ENCODE assay signal across 11 cellular contexts in genomic region chr5:138469540-138470321, GRCh38. TPM values are rescaled to one million over a fixed set of nuclear protein-coding genes. Genes with fewer than 3 reads are reported as not detected.
A peak's percentile ranks its signal among the peaks of the same experiment; 100 is the strongest.
DNase-seq lines count a peak whose midpoint lies in the region; ATAC-seq and TF ChIP-seq lines count a peak whose summit lies in the region.
"Had no signal": no experiment of that assay in that cellular context is flagged by ENCODE, and none has a peak within 500 bp of the region (broad histone marks: within the 10 kb centered on the region; RNA-seq: fewer than 3 reads in every experiment).

No MANE protein-coding gene starts in this region.

- H3K27me3 Mint-ChIP-seq in H9 (ENCODE audit: low read depth), result peaks cover 26% of the 10 kb centered on the region
- H3K27me3 Mint-ChIP-seq in naive thymus-derived CD4-positive, alpha-beta T cell, result peaks cover 0 to 29% (median 0%) of the 10 kb centered on the region in 5 donors
- H3K27me3 Mint-ChIP-seq: activated B cell treated with CpG ODN at 0.5 μM for 24 hours had no signal

- H4K91ac ChIP-seq in H9 (ENCODE audit: insufficient read length, low read depth, low read length), result no peak overlapping the region

- H2BK15ac ChIP-seq in H9 (ENCODE audit: low read depth, low read length), result no peak overlapping the region

- no peak overlapping the region for H3K4ac ChIP-seq in H9 (ENCODE audit: low read depth, low read length)

- H3K36me3 ChIP-seq in brain microvascular endothelial cell (replicated peaks), result peaks cover 19% of the 10 kb centered on the region
- H3K36me3 ChIP-seq in naive thymus-derived CD4-positive, alpha-beta T cell (ENCODE audit: control insufficient read depth in 2 of 3, insufficient read depth in 3 of 3, low read length in 3 of 3), result peaks cover 0 to 7% (median 0%) of the 10 kb centered on the region in 3 experiments
- no peaks in the 10 kb centered on the region for H3K36me3 ChIP-seq in MM.1S (replicated peaks; ENCODE audit: insufficient read depth, low read length)

- no peak for ATAC-seq in naive thymus-derived CD4-positive, alpha-beta T cell
- ATAC-seq in HG03139 (IDR thresholded peaks at IDR 0.05; ENCODE audit: unreplicated experiment), result no peak

- WGBS in H9 (ENCODE audit: extremely low coverage, insufficient read length, low lambda C conversion rate), result no CpG with 5 or more reads among the region's 8 CpGs

- TF ChIP-seq CTCF in AG04449 (IDR thresholded peaks at IDR 0.05; ENCODE audit: insufficient read depth, low read length, missing control alignments) (no peak), H9 (conservative IDR thresholded peaks at IDR 0.05) (no peak), brain microvascular endothelial cell (IDR thresholded peaks at IDR 0.05; ENCODE audit: low read depth, low read length, missing control alignments) (no peak), MM.1S (IDR thresholded peaks at IDR 0.05; ENCODE audit: low read length) (no peak)

- no peak overlapping the region for H3K18ac ChIP-seq in H9 (ENCODE audit: insufficient read length, low read depth, low read length)

- no peak overlapping the region for H2BK20ac ChIP-seq in H9 (ENCODE audit: low read depth, low read length, poor library complexity, severe bottlenecking)

- H3K9me3 ChIP-seq in H9 (ENCODE audit: control insufficient read depth, low read depth, low read length) (no peaks in the 10 kb centered on the region), MM.1S (replicated peaks; ENCODE audit: insufficient read depth, low read length) (no peaks in the 10 kb centered on the region)
- H3K9me3 ChIP-seq in naive thymus-derived CD4-positive, alpha-beta T cell (ENCODE audit: control insufficient read depth in 2 of 3, low read length in 3 of 3), result no peaks in the 10 kb centered on the region
- H3K9me3 ChIP-seq: tibial artery had no signal

- no peak overlapping the region for H2BK120ac ChIP-seq in H9 (ENCODE audit: low read depth, low read length, poor library complexity, severe bottlenecking)

- peak overlapping the region in 1 of 2 experiments; percentile 22; a peak in 2 of 5 replicates for H3K4me3 Mint-ChIP-seq in H9
- H3K4me3 Mint-ChIP-seq in naive thymus-derived CD4-positive, alpha-beta T cell, result peak overlapping the region in 1 of 10 donors; percentile 25
- H3K4me3 Mint-ChIP-seq: activated B cell treated with CpG ODN at 0.5 μM for 24 hours had no signal

- H3K14ac ChIP-seq in H9 (ENCODE audit: insufficient read depth, low read length), result no peak overlapping the region

- H3K27ac Mint-ChIP-seq in H9, result peak overlapping the region in 2 of 3 experiments; percentile 4 to 14; a peak in 2 of 7 replicates
- H3K27ac Mint-ChIP-seq in naive thymus-derived CD4-positive, alpha-beta T cell, result peak overlapping the region in 5 of 9 donors; percentile 15 to 59 (median 21)
- H3K27ac Mint-ChIP-seq: activated B cell treated with CpG ODN at 0.5 μM for 24 hours had no signal

- H2BK5ac ChIP-seq in H9 (ENCODE audit: insufficient read length, low read length), result no peak overlapping the region

- CTCF ChIA-PET in AG04449 (lab: Yijun Ruan, JAX), result interaction anchor here (0.7 to 1.5 kb wide), 3 partner anchors 15 to 35 kb away, joined by 3 to 4 read pairs (median 3); no protein-coding TSS in a partner anchor
- CTCF ChIA-PET in naive thymus-derived CD4-positive, alpha-beta T cell (lab: Charles Lee), result no interaction called here

- no peak overlapping the region for H3K56ac ChIP-seq in H9 (ENCODE audit: insufficient read length, low read depth, low read length)

- no peak overlapping the region for H2AK5ac ChIP-seq in H9 (ENCODE audit: insufficient read length, low read length)

- no peaks in the 10 kb centered on the region; the same call in 1 of the 2 replicates for H3K27me3 ChIP-seq in H9 (ENCODE audit: insufficient read depth, low read length)
- H3K27me3 ChIP-seq in brain microvascular endothelial cell (replicated peaks), result no peaks in the 10 kb centered on the region
- no peaks in the 10 kb centered on the region for H3K27me3 ChIP-seq in naive thymus-derived CD4-positive, alpha-beta T cell (ENCODE audit: control insufficient read depth in 2 of 2, insufficient read depth in 2 of 2, low read length in 2 of 2)
- peaks cover 30% of the 10 kb centered on the region for H3K27me3 ChIP-seq in MM.1S (replicated peaks; ENCODE audit: insufficient read depth, low read length)
- H3K27me3 ChIP-seq: tibial artery had no signal

- H4K20me1 ChIP-seq in H9 (ENCODE audit: control insufficient read depth, insufficient read depth, insufficient read length) (no peaks in the 10 kb centered on the region), MM.1S (ENCODE audit: insufficient read depth, low read length) (no peaks in the 10 kb centered on the region)

- no peak overlapping the region for H3T11ph ChIP-seq in H9 (ENCODE audit: low read length)

- POLR2A ChIA-PET in AG04449 (lab: Yijun Ruan, JAX), result no interaction called here
- POLR2A ChIA-PET in naive thymus-derived CD4-positive, alpha-beta T cell (lab: Charles Lee), result no interaction called here

- no peak overlapping the region for H4K8ac ChIP-seq in H9 (replicated peaks; ENCODE audit: insufficient read length, low read depth, low read length)

- peaks cover 31 to 34% of the 10 kb centered on the region in 2 experiments for H3K4me1 Mint-ChIP-seq in H9
- peaks cover 17 to 26% (median 26%) of the 10 kb centered on the region in 7 donors for H3K4me1 Mint-ChIP-seq in naive thymus-derived CD4-positive, alpha-beta T cell

- H3K4me1 ChIP-seq in H9 (ENCODE audit: insufficient read depth, low read length) (0 out of 2 replicates have a peak, but pooled peaks cover 1% of the 10 kb centered on the region), MM.1S (ENCODE audit: low read length) (no peaks in the 10 kb centered on the region)
- peaks cover 10 to 22% of the 10 kb centered on the region in 2 donors for H3K4me1 ChIP-seq in naive thymus-derived CD4-positive, alpha-beta T cell (ENCODE audit: control insufficient read depth in 2 of 2, insufficient read depth in 2 of 2, low read length in 2 of 2)

- no peak overlapping the region for H2BK12ac ChIP-seq in H9 (ENCODE audit: insufficient read length, low read depth, low read length)

- H3K9me2 ChIP-seq in MM.1S (replicated peaks; ENCODE audit: insufficient read depth, low read length), result no peaks in the 10 kb centered on the region

- no peak overlapping the region for H3K27ac ChIP-seq in H9 (ENCODE audit: insufficient read length, low read depth, low read length)
- no peak overlapping the region for H3K27ac ChIP-seq in brain microvascular endothelial cell
- no peak overlapping the region for H3K27ac ChIP-seq in naive thymus-derived CD4-positive, alpha-beta T cell (ENCODE audit: low read depth, low read length)
- H3K27ac ChIP-seq in MM.1S (ENCODE audit: low read length), result no peak overlapping the region

- no peaks in the 10 kb centered on the region for H3K79me2 ChIP-seq in H9 (ENCODE audit: insufficient read depth, low read length)
- H3K79me2 ChIP-seq in MM.1S (ENCODE audit: low read length), result no peaks in the 10 kb centered on the region

- in situ Hi-C loops in brain microvascular endothelial cell (cut with HindIII; ENCODE audit: low pct_ligation_motif_present, low sequenced_read_pairs), result no loop called here

- H3F3A ChIP-seq in MM.1S (ENCODE audit: insufficient read depth, low read length), result peaks cover under 1% of the 10 kb centered on the region; the same call in 1 of the 2 replicates

- intact Hi-C loops in naive thymus-derived CD4-positive, alpha-beta T cell (cut with micrococcal nuclease), result loop anchor here (5.0 to 10.0 kb wide), 4 partner anchors 435 to 1645 kb away; partner anchors contain the start of genes FAM13B (in 1 of the 2), PROB1 (in 1 of the 2), PURA (in 1 of the 2) and UBE2D2 (in 1 of the 2)

- no peaks in the 10 kb centered on the region for H3K79me1 ChIP-seq in H9 (ENCODE audit: insufficient read depth, low read depth, low read length, poor library complexity, severe bottlenecking)

- H3K36me3 Mint-ChIP-seq in H9 (ENCODE audit: insufficient read depth in 1 of 3, low read depth in 3 of 3), result peaks cover 18 to 28% (median 26%) of the 10 kb centered on the region in 3 experiments
- peaks cover 0 to 19% (median 17%) of the 10 kb centered on the region in 5 donors for H3K36me3 Mint-ChIP-seq in naive thymus-derived CD4-positive, alpha-beta T cell

- peaks cover 0 to 11% of the 10 kb centered on the region in 2 experiments; a peak in 2 of 5 replicates for H3K9me3 Mint-ChIP-seq in H9
- peaks cover 0 to 2% (median 0%) of the 10 kb centered on the region in 11 donors for H3K9me3 Mint-ChIP-seq in naive thymus-derived CD4-positive, alpha-beta T cell
- H3K9me3 Mint-ChIP-seq: activated B cell treated with CpG ODN at 0.5 μM for 24 hours had no signal

- H2AFZ ChIP-seq in H9 (ENCODE audit: low read length) (no peak overlapping the region), MM.1S (ENCODE audit: low read length) (no peak overlapping the region)

- DNase-seq in AG04449 (ENCODE audit: low read depth, low spot score) (peak; percentile 84), H9 (peak; percentile 80), brain microvascular endothelial cell (peak; percentile 52), NCI-H187 (lab: John Stamatoyannopoulos, UW) (no peak), MM.1S (no peak), AML-193 (lab: John Stamatoyannopoulos, UW) (no peak)
- no peak for DNase-seq in naive thymus-derived CD4-positive, alpha-beta T cell
- DNase-seq: activated B cell treated with CpG ODN at 0.5 μM for 24 hours, occipital lobe, tibial artery had no signal

- H3K4me2 ChIP-seq in H9 (ENCODE audit: insufficient read depth, insufficient read length, low read length), result no peak overlapping the region
- H3K4me2 ChIP-seq in MM.1S (ENCODE audit: low read depth, low read length), result no peak overlapping the region

- no peak overlapping the region for H3K23ac ChIP-seq in H9 (ENCODE audit: insufficient read length, low read depth, low read length)

- peaks cover 13% of the 10 kb centered on the region for H3K23me2 ChIP-seq in H9 (ENCODE audit: insufficient read length, low read depth, low read length, poor library complexity, severe bottlenecking)

- H4K5ac ChIP-seq in H9 (ENCODE audit: insufficient read length, low read depth, low read length), result no peak overlapping the region

- H3K4me3 ChIP-seq in AG04449 (ENCODE audit: low read depth, low read length) (no peak overlapping the region), brain microvascular endothelial cell (ENCODE audit: low read depth, low read length) (no peak overlapping the region), MM.1S (ENCODE audit: low read length) (no peak overlapping the region)
- no peak overlapping the region for H3K4me3 ChIP-seq in naive thymus-derived CD4-positive, alpha-beta T cell (ENCODE audit: low read length)
- H3K4me3 ChIP-seq: tibial artery had no signal

- no peak overlapping the region for H3K9ac ChIP-seq in H9 (ENCODE audit: extremely low read depth, insufficient read length, low read length)
- H3K9ac ChIP-seq in MM.1S (ENCODE audit: low read length), result no peak overlapping the region

RNA-seq across cellular contexts. Expression of gene EGR1, which starts 4.5 kb away (rescaled TPM):
- total RNA-seq in H9 (2021), result 76.6 and 83.3 TPM in 2 replicates
- 10 to 100 TPM in 3 of 5 experiments, under 1 TPM in 2; 0.57 to 68.6 (median 12.8) TPM for total RNA-seq in naive thymus-derived CD4-positive, alpha-beta T cell
- polyA plus RNA-seq in naive thymus-derived CD4-positive, alpha-beta T cell, result under 1 TPM in 1 of 2 donors, not detected in 1; 0.14 TPM

RNA-seq across cellular contexts. Expression of gene REEP2, which starts 30.9 kb away (rescaled TPM):
- total RNA-seq in H9 (2021), result 44.3 and 49.0 TPM in 2 replicates
- total RNA-seq in naive thymus-derived CD4-positive, alpha-beta T cell, result 1 to 10 TPM in 1 of 5 experiments, under 1 TPM in 1, not detected in 3; 0.94 to 1.2 TPM
- polyA plus RNA-seq in naive thymus-derived CD4-positive, alpha-beta T cell, result not detected
- total RNA-seq: activated B cell treated with CpG ODN at 0.5 μM for 24 hours had no signal

Comparison
In these comparisons a context has a peak if more than half of its experiments do, and no peak if none do; other contexts are left out.
1. DNase-seq: peak in AG04449 (single experiment), H9 (single experiment) and brain microvascular endothelial cell (single experiment); none in naive thymus-derived CD4-positive, alpha-beta T cell (0 of 9), NCI-H187 (0 of 2), MM.1S (single experiment) and AML-193 (0 of 2).
2. RNA of gene REEP2, which starts 30.9 kb away (total RNA-seq): 44.3 to 49.0 TPM in H9; 0.94 to 1.2 TPM in naive thymus-derived CD4-positive, alpha-beta T cell; every median in the first group is over 10 times any median in the second.